Comparison of ENCODE assay signal across 1 cellular context in genomic region chr7:130228840-130229239, GRCh38.
TF ChIP-seq lines count a peak whose summit lies in the region.

No MANE protein-coding gene starts in this region.

TF ChIP-seq in K562, 482 proteins besides CTCF, POLR2A, EP300 and RAD21 (continued from another document and continues in another):
- TF ChIP-seq C11orf30 (IDR thresholded peaks at IDR 0.05; ENCODE audit: low read depth) (no peak), DACH1 (IDR thresholded peaks at IDR 0.05; ENCODE audit: partially characterized antibody) (no peak), TOE1 (IDR thresholded peaks at IDR 0.05; ENCODE audit: borderline replicate concordance) (no peak), TOE1 (CRISPR knock-in tag; IDR thresholded peaks at IDR 0.05; ENCODE audit: borderline replicate concordance, low read depth) (no peak), L3MBTL2 (IDR thresholded peaks at IDR 0.05) (no peak; the same call in 1 of the 2 replicates), NEUROD1 (IDR thresholded peaks at IDR 0.05; ENCODE audit: borderline replicate concordance, low read depth, low read length, partially characterized antibody) (no peak), ATF2 (CRISPR knock-in tag; IDR thresholded peaks at IDR 0.05) (no peak), CHD7 (IDR thresholded peaks at IDR 0.05; ENCODE audit: low read depth, low read length) (peak; percentile 38), CBX5 (IDR thresholded peaks at IDR 0.05; ENCODE audit: borderline replicate concordance, low read depth) (no peak), FOXP4 (CRISPR knock-in tag; IDR thresholded peaks at IDR 0.05; ENCODE audit: borderline replicate concordance) (no peak), RNF219 (CRISPR knock-in tag; IDR thresholded peaks at IDR 0.05) (no peak), FOXK1 (CRISPR knock-in tag; IDR thresholded peaks at IDR 0.05; ENCODE audit: borderline replicate concordance) (no peak), ZNF77 (CRISPR knock-in tag; IDR thresholded peaks at IDR 0.05) (no peak), CREB3L1 (IDR thresholded peaks at IDR 0.05; ENCODE audit: borderline replicate concordance, low read depth) (no peak), MLLT1 (IDR thresholded peaks at IDR 0.05) (no peak), NR4A1 (CRISPR knock-in tag; IDR thresholded peaks at IDR 0.05) (no peak), NR4A1 (tag; IDR thresholded peaks at IDR 0.05) (no peak), CBX8 (IDR thresholded peaks at IDR 0.05; ENCODE audit: borderline replicate concordance, extremely low read depth, low read depth, low read length, poor library complexity, severe bottlenecking) (no peak), SRSF1 (IDR thresholded peaks at IDR 0.05; ENCODE audit: low read depth, low read length) (no peak), ZZZ3 (IDR thresholded peaks at IDR 0.05) (no peak), SMARCE1 (IDR thresholded peaks at IDR 0.05) (peak; percentile 63; the same call in 1 of the 2 replicates), BCLAF1 (IDR thresholded peaks at IDR 0.05; ENCODE audit: borderline replicate concordance in 1 of 2, control insufficient read depth in 1 of 2, low read depth in 2 of 2, low read length in 1 of 2) (no peak), NELFE (IDR thresholded peaks at IDR 0.05; ENCODE audit: insufficient read depth, insufficient read length) (no peak), LARP7 (IDR thresholded peaks at IDR 0.05) (no peak), ZNF347 (CRISPR knock-in tag; IDR thresholded peaks at IDR 0.05; ENCODE audit: low read depth) (no peak), CC2D1A (IDR thresholded peaks at IDR 0.05) (no peak), ZNF280B (CRISPR knock-in tag; IDR thresholded peaks at IDR 0.05) (no peak)
